ENCODE assay signal across 17 cellular contexts in the genomic region with DNA sequence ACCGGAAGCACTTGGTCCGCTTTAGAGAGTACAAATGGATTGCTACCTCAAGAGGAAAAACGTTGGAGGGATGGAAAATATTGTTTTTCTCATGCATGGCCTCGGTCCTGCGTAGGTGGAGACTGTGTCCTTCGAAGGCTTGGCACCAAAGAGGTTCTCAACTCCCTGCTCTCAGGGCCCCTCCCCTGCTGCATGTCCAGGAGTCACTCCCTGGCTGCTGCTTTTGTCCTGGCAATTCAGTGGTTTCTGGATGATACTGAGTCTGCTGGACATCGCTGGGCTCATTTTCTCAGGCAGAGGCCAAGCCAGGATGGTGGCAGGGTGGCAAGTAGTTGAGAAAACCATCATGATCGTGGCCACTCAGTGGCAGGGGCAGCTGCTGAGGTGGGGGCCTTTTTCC.
DNase-seq lines count a peak whose midpoint lies in the region; ATAC-seq and TF ChIP-seq lines count a peak whose summit lies in the region.
"Had no signal": no experiment of that assay in that cellular context is flagged by ENCODE, and none has a peak within 500 bp of the region (broad histone marks: within the 10 kb centered on the region; RNA-seq: fewer than 3 reads in every experiment).

No MANE protein-coding gene starts in this region.

- TF ChIP-seq EP300 in stomach (IDR thresholded peaks at IDR 0.05): no peak

- H3K27me3 ChIP-seq in cardiac muscle cell (no peaks in the 10 kb centered on the region), left ventricle myocardium inferior (ENCODE audit: low read depth) (peaks cover 24% of the 10 kb centered on the region), stomach (peaks cover 0 to 11% (median 0%) of the 10 kb centered on the region in 3 donors)
- H3K27me3 ChIP-seq: BLaER1 treated with 17β-estradiol and CSF1 and Interleukin-3, amounts not matched to agents 10 nM and 100 nM had no signal

- DNase-seq in cardiac muscle cell (ENCODE audit: low read depth in 1 of 2, low spot score in 1 of 2) (no peak), left ventricle myocardium inferior (no peak), mesenteric fat pad (ENCODE audit: low spot score) (peak; percentile 51), stomach (peak; percentile 11), NCI-H774 (lab: John Stamatoyannopoulos, UW) (no peak)
- DNase-seq: CD4-positive, alpha-beta T cell; CD8-positive, alpha-beta memory T cell; DMS 273 treated with DMSO at 0.1 percent for 48 hours; DMS79; EL; GDM1; GOT3; HCEC 1CT had no signal

- H3K36me3 ChIP-seq in cardiac muscle cell (peaks cover 49% of the 10 kb centered on the region), left ventricle myocardium inferior (no peaks in the 10 kb centered on the region), stomach (peaks cover 0 to 14% (median 0%) of the 10 kb centered on the region in 4 donors)
- H3K36me3 ChIP-seq: BLaER1 treated with 17β-estradiol and CSF1 and Interleukin-3, amounts not matched to agents 10 nM and 100 nM had no signal

- H3K27ac ChIP-seq in cardiac muscle cell (peak overlapping the region; percentile 92), left ventricle myocardium inferior (replicated peaks) (no peak overlapping the region), stomach (no peak overlapping the region)
- H3K27ac ChIP-seq: 22Rv1; BLaER1 treated with 17β-estradiol and CSF1 and Interleukin-3, amounts not matched to agents 10 nM and 100 nM had no signal

- no peak for TF ChIP-seq POLR2A in stomach (IDR thresholded peaks at IDR 0.05)

- H3K4me3 ChIP-seq in cardiac muscle cell (no peak overlapping the region), left ventricle myocardium inferior (no peak overlapping the region), stomach (no peak overlapping the region)
- H3K4me3 ChIP-seq: BLaER1 treated with 17β-estradiol and CSF1 and Interleukin-3, amounts not matched to agents 10 nM and 100 nM; GM12878 had no signal

- H3K9me3 ChIP-seq in cardiac muscle cell (ENCODE audit: low read depth) (no peaks in the 10 kb centered on the region), left ventricle myocardium inferior (replicated peaks) (no peaks in the 10 kb centered on the region), stomach (no peaks in the 10 kb centered on the region)

- WGBS in stomach, 5 donors: 78 to 95% (median 90%) methylated on average over 8 of the region's 8 CpGs

- TF ChIP-seq CTCF in cardiac muscle cell (IDR thresholded peaks at IDR 0.05; ENCODE audit: low read depth, low read length) (no peak), left ventricle myocardium inferior (IDR thresholded peaks at IDR 0.05; ENCODE audit: borderline replicate concordance) (no peak), stomach (IDR thresholded peaks at IDR 0.05) (no peak)

- intact Hi-C loops in left ventricle myocardium inferior (cut with micrococcal nuclease): no loop called here
- intact Hi-C loops in stomach (cut with DNase I; ENCODE audit: low total_unique reads): no loop called here

- no peak for ATAC-seq in GM19463 (IDR thresholded peaks at IDR 0.05; ENCODE audit: unreplicated experiment)
- ATAC-seq: GM12878 had no signal

- H3K4me1 ChIP-seq in cardiac muscle cell (ENCODE audit: low read depth) (peaks cover 15% of the 10 kb centered on the region), left ventricle myocardium inferior (peaks cover 14% of the 10 kb centered on the region), stomach (peaks cover 0 to 14% (median 4%) of the 10 kb centered on the region in 4 donors)

Comparison
In these comparisons a context has a peak if more than half of its experiments do, and no peak if none do; other contexts are left out.
1. DNase-seq: peak in mesenteric fat pad (single experiment) and stomach (single experiment); none in cardiac muscle cell (0 of 2), left ventricle myocardium inferior (single experiment) and NCI-H774 (single experiment).